ENCODE assay signal across 3 cellular contexts in genomic region chr4:54089875-54090274, GRCh38.
"Had no signal": no experiment of that assay in that cellular context is flagged by ENCODE, and none has a peak within 500 bp of the region (broad histone marks: within the 10 kb centered on the region; RNA-seq: fewer than 3 reads in every experiment).

No MANE protein-coding gene starts in this region.

- DNase-seq: GDM1, GF-D8 had no signal

- H3K4me3 ChIP-seq: GM12878 had no signal
